ENCODE assay signal across 8 cellular contexts in genomic region chr22:50628543-50629134, GRCh38. TPM values are rescaled to one million over a fixed set of nuclear protein-coding genes. Genes with fewer than 3 reads are reported as not detected.
DNase-seq lines count a peak whose midpoint lies in the region; ATAC-seq and TF ChIP-seq lines count a peak whose summit lies in the region.

No MANE protein-coding gene starts in this region.

- peak overlapping the region; percentile 64 for H3K9ac ChIP-seq in PC-3 (ENCODE audit: low read length)

- no peak overlapping the region for H3K27ac ChIP-seq in PC-3 (ENCODE audit: low read length)
- peak overlapping the region; percentile 61 to 82 for H3K27ac ChIP-seq in esophagus (ENCODE audit: low read depth in 2 of 2, low read length in 1 of 2)

- H3K9me2 ChIP-seq in PC-3 (replicated peaks; ENCODE audit: low read length) = no peaks in the 10 kb centered on the region

- no peaks in the 10 kb centered on the region for H3K27me3 ChIP-seq in PC-3 (ENCODE audit: low read length)
- no peaks in the 10 kb centered on the region for H3K27me3 ChIP-seq in esophagus (ENCODE audit: control insufficient read depth in 1 of 2, insufficient read depth in 2 of 2, low read length in 2 of 2)

- peaks cover 13% of the 10 kb centered on the region for H3K4me1 ChIP-seq in PC-3 (ENCODE audit: insufficient read depth, low read length)
- H3K4me1 ChIP-seq in esophagus (ENCODE audit: control insufficient read depth in 2 of 2, insufficient read depth in 2 of 2, low read length in 1 of 2) = peaks cover 0 to 17% of the 10 kb centered on the region in 2 donors

- intact Hi-C loops in PC-3 (cut with micrococcal nuclease) = loop anchor here (2.0 kb wide), 1 partner anchor 62 kb away; no protein-coding TSS in a partner anchor

- peaks cover 6% of the 10 kb centered on the region for H3K27me3 Mint-ChIP-seq in progenitor cell of endocrine pancreas

- peak overlapping the region; percentile 81 for H3K4me2 ChIP-seq in PC-3 (ENCODE audit: low read length)

- peaks cover 1% of the 10 kb centered on the region for H3K36me3 Mint-ChIP-seq in progenitor cell of endocrine pancreas (ENCODE audit: insufficient read depth)

- WGBS in esophagus, 2 donors = 25 to 26% methylated on average over 16 of the region's 16 CpGs

- POLR2A ChIA-PET in PC-3 (lab: Charles Lee; ENCODE audit: unreplicated experiment) = no interaction called here

- no peak for TF ChIP-seq CTCF in PC-3 (conservative IDR thresholded peaks at IDR 0.05; ENCODE audit: low read depth, low read length)
- no peak for TF ChIP-seq CTCF in progenitor cell of endocrine pancreas (IDR thresholded peaks at IDR 0.05; ENCODE audit: unreplicated experiment)
- no peak for TF ChIP-seq CTCF in GM13976 (IDR thresholded peaks at IDR 0.05; ENCODE audit: borderline replicate concordance, control extremely low read depth, extremely low read depth, insufficient read depth, missing control alignments)

- no peaks in the 10 kb centered on the region for H3K36me3 ChIP-seq in PC-3 (ENCODE audit: low read depth, low read length)
- peaks cover 0 to 14% of the 10 kb centered on the region in 2 donors for H3K36me3 ChIP-seq in esophagus (ENCODE audit: control insufficient read depth in 2 of 2, insufficient read depth in 2 of 2, low read length in 1 of 2)

- peak overlapping the region; percentile 86 for H3K4me3 Mint-ChIP-seq in progenitor cell of endocrine pancreas (ENCODE audit: low read depth)

- in situ Hi-C loops in GM13976 (cut with MboI; ENCODE audit: low sequenced_read_pairs, unreplicated experiment) = no loop called here

- H4K20me1 ChIP-seq in PC-3 (ENCODE audit: low read length) = no peaks in the 10 kb centered on the region

- H3F3A ChIP-seq in PC-3 (ENCODE audit: low read length, unreplicated experiment) = no peaks in the 10 kb centered on the region

- BruUV-seq in PC-3 (replicated peaks; lab: Mats Ljungman, UMichigan) = no TSS peak

- ATAC-seq in PC-3 (no peak), HG03097 (IDR thresholded peaks at IDR 0.05; ENCODE audit: low FRiP score, unreplicated experiment) (no peak)

- peaks cover 9% of the 10 kb centered on the region for H3K4me1 Mint-ChIP-seq in progenitor cell of endocrine pancreas (ENCODE audit: low read depth)

- H3K79me2 ChIP-seq in PC-3 (ENCODE audit: low read length) = peaks cover 3% of the 10 kb centered on the region; the same call in 1 of the 2 replicates

- DNase-seq in PC-3 (no peak), progenitor cell of endocrine pancreas (ENCODE audit: low spot score, unreplicated experiment) (no peak), SIG-M5 treated with dmso at 0.1 percent for 504 hours (lab: John Stamatoyannopoulos, UW; ENCODE audit: unreplicated experiment) (no peak), SKM-1 (lab: John Stamatoyannopoulos, UW; ENCODE audit: unreplicated experiment) (no peak), GM13976 (ENCODE audit: low spot score) (no peak)

- no peaks in the 10 kb centered on the region for H3K9me3 Mint-ChIP-seq in progenitor cell of endocrine pancreas (ENCODE audit: low read depth)

- H3K27ac Mint-ChIP-seq in progenitor cell of endocrine pancreas = peak overlapping the region; percentile 89

- H3K4me3 ChIP-seq in GM08714 (ENCODE audit: low read length) = peak overlapping the region; percentile 78
- peak overlapping the region; percentile 81 for H3K4me3 ChIP-seq in PC-3 (ENCODE audit: low read length)
- H3K4me3 ChIP-seq in esophagus (ENCODE audit: low read depth in 1 of 2, low read length in 2 of 2) = peak overlapping the region; percentile 50 to 70

- H2AFZ ChIP-seq in PC-3 (ENCODE audit: low read length) = peak overlapping the region; percentile 91

- H3K9me3 ChIP-seq in PC-3 (ENCODE audit: low read length) = no peaks in the 10 kb centered on the region
- H3K9me3 ChIP-seq in esophagus (ENCODE audit: control insufficient read depth in 2 of 2, insufficient read depth in 1 of 2, low read depth in 1 of 2, low read length in 1 of 2) = no peaks in the 10 kb centered on the region

- CTCF ChIA-PET in PC-3 (lab: Charles Lee) = no interaction called here

RNA-seq across cellular contexts. Expression of gene ARSA, which starts 0.7 kb away (rescaled TPM):
- total RNA-seq in PC-3 (2014; rRNA removed) (11.3 and 16.7 TPM in 2 replicates), progenitor cell of endocrine pancreas (36.2 and 37.1 TPM in 2 replicates)
- 10 to 100 TPM; 25.8 to 52.1 TPM for polyA plus RNA-seq in esophagus

RNA-seq across cellular contexts. Expression of gene MAPK8IP2, which starts 28.0 kb away (rescaled TPM):
- total RNA-seq in PC-3 (2014; rRNA removed) (1.2 and 1.5 TPM in 2 replicates), progenitor cell of endocrine pancreas (6.4 and 7.7 TPM in 2 replicates)
- polyA plus RNA-seq in esophagus = under 1 TPM; 0.55 to 0.61 TPM

RNA-seq across cellular contexts. Expression of gene SHANK3, which starts 44.0 kb away (rescaled TPM):
- 3.7 and 6.8 TPM in 2 replicates for total RNA-seq in PC-3 (2014; rRNA removed)
- 1 to 10 TPM; 4.1 to 9.0 TPM for polyA plus RNA-seq in esophagus
- total RNA-seq in progenitor cell of endocrine pancreas = 6.9 and 7.5 TPM in 2 replicates

RNA-seq across cellular contexts. Expression of gene CHKB, which starts 46.0 kb away (rescaled TPM):
- total RNA-seq in PC-3 (2014; rRNA removed) (27.0 and 31.5 TPM in 2 replicates), progenitor cell of endocrine pancreas (124 and 132 TPM in 2 replicates)
- polyA plus RNA-seq in esophagus = 100 to 1,000 TPM in 1 of 2 donors, 10 to 100 TPM in 1; 50.1 to 110 TPM

RNA-seq across cellular contexts. Expression of gene CPT1B, which starts 50.4 kb away (rescaled TPM):
- total RNA-seq in PC-3 (2014; rRNA removed) = 13.1 and 17.5 TPM in 2 replicates
- polyA plus RNA-seq in esophagus = 10 to 100 TPM in 1 of 2 donors, 1 to 10 TPM in 1; 9.4 to 55.5 TPM
- total RNA-seq in progenitor cell of endocrine pancreas = 129 and 136 TPM in 2 replicates
